Comparison of ENCODE assay signal across 7 cellular contexts in genomic region chr22:41563051-41563711, GRCh38. TPM values are rescaled to one million over a fixed set of nuclear protein-coding genes. Genes with fewer than 3 reads are reported as not detected.
DNase-seq lines count a peak whose midpoint lies in the region; TF ChIP-seq lines count a peak whose summit lies in the region.
"Had no signal": no experiment of that assay in that cellular context is flagged by ENCODE, and none has a peak within 500 bp of the region (broad histone marks: within the 10 kb centered on the region; RNA-seq: fewer than 3 reads in every experiment).

No MANE protein-coding gene starts in this region.

- H3K27me3 Mint-ChIP-seq in glutamatergic neuron (ENCODE audit: unreplicated experiment): peaks cover 5% of the 10 kb centered on the region

- peaks cover 4% of the 10 kb centered on the region for H3K9me3 Mint-ChIP-seq in glutamatergic neuron (ENCODE audit: unreplicated experiment)

- H3K27me3 ChIP-seq in NT2/D1 (ENCODE audit: insufficient read depth, insufficient read length): no peaks in the 10 kb centered on the region

- H3K36me3 ChIP-seq in NT2/D1 (ENCODE audit: insufficient read depth, insufficient read length, low read length): no peaks in the 10 kb centered on the region

- H3K9me3 ChIP-seq in NT2/D1 (ENCODE audit: insufficient read depth, low read length): no peaks in the 10 kb centered on the region

- CTCF ChIA-PET in HEK293T (lab: Yijun Ruan, JAX): interaction anchor here (0.9 to 1.2 kb wide), 3 partner anchors 14 to 34 kb away, joined by 3 to 5 read pairs (median 3); no protein-coding TSS in a partner anchor

- DNase-seq in A172 (ENCODE audit: low spot score) (peak; percentile 91), NT2/D1 (ENCODE audit: low read depth, low spot score) (no peak), glutamatergic neuron (peak; percentile 37), HEK293T (ENCODE audit: extremely low spot score) (no peak), SKM-1 treated with dmso at 0.1 percent for 144 hours (lab: John Stamatoyannopoulos, UW; ENCODE audit: unreplicated experiment) (no peak), NCI-H1092 treated with DMSO at 0.1 percent for 48 hours (lab: John Stamatoyannopoulos, UW) (no peak)
- DNase-seq: NCI-H526 had no signal

- no peaks in the 10 kb centered on the region for H3K36me3 Mint-ChIP-seq in glutamatergic neuron (ENCODE audit: unreplicated experiment)

- peak overlapping the region; percentile 81 for H3K4me3 Mint-ChIP-seq in glutamatergic neuron (ENCODE audit: unreplicated experiment)

- POLR2A ChIA-PET in HEK293T (lab: Yijun Ruan, JAX): interaction anchor here (0.8 to 1.6 kb wide), 6 partner anchors 10 to 104 kb away, joined by 3 to 10 read pairs (median 4); partner anchors contain the start of genes DESI1, PMM1 and XRCC6

- H3K4me1 ChIP-seq in NT2/D1 (ENCODE audit: insufficient read depth, insufficient read length): peaks cover 18% of the 10 kb centered on the region

- H3K9ac ChIP-seq in NT2/D1 (ENCODE audit: insufficient read length, low read depth): peak overlapping the region; percentile 65

- TF ChIP-seq CTCF in glutamatergic neuron (IDR thresholded peaks at IDR 0.05; ENCODE audit: partially characterized antibody, unreplicated experiment): no peak

- peaks cover 27% of the 10 kb centered on the region for H3K4me1 Mint-ChIP-seq in glutamatergic neuron (ENCODE audit: low read depth, unreplicated experiment)

- H3K4me3 ChIP-seq in NT2/D1 (ENCODE audit: insufficient read length, low read depth): no peak overlapping the region

- H3K27ac Mint-ChIP-seq in glutamatergic neuron (ENCODE audit: unreplicated experiment): peak overlapping the region; percentile 59

TF ChIP-seq in HEK293T, 16 proteins besides CTCF, POLR2A, EP300 and RAD21:
- TF ChIP-seq FOXK2 (IDR thresholded peaks at IDR 0.05) (no peak), ELF4 (IDR thresholded peaks at IDR 0.05) (no peak), TARDBP (IDR thresholded peaks at IDR 0.05) (no peak), SP1 (IDR thresholded peaks at IDR 0.05) (no peak), LEF1 (IDR thresholded peaks at IDR 0.05; ENCODE audit: borderline replicate concordance) (no peak), CTBP1 (IDR thresholded peaks at IDR 0.05; ENCODE audit: borderline replicate concordance) (no peak), ZNF384 (IDR thresholded peaks at IDR 0.05) (no peak), FOXA1 (IDR thresholded peaks at IDR 0.05) (no peak)
TF ChIP-seq in HEK293T: peak in this region for 0.

RNA-seq across cellular contexts. Expression of gene CSDC2, which starts 2.4 kb away (rescaled TPM):
- total RNA-seq in A172 (2014; rRNA removed; shearing (Covaris generic)): 2.8 and 3.5 TPM in 2 replicates
- total RNA-seq in glutamatergic neuron (ENCODE audit: unreplicated experiment): 4.7 TPM

RNA-seq across cellular contexts. Expression of gene POLR3H, which starts 18.9 kb away (rescaled TPM):
- 11.8 and 27.8 TPM in 2 replicates for total RNA-seq in A172 (2014; rRNA removed; shearing (Covaris generic))
- 24.6 TPM for total RNA-seq in glutamatergic neuron (ENCODE audit: unreplicated experiment)

RNA-seq across cellular contexts. Expression of gene PMM1, which starts 26.5 kb away (rescaled TPM):
- 6.9 and 8.9 TPM in 2 replicates for total RNA-seq in A172 (2014; rRNA removed; shearing (Covaris generic))
- total RNA-seq in glutamatergic neuron (ENCODE audit: unreplicated experiment): 35.0 TPM

RNA-seq across cellular contexts. Expression of gene DESI1, which starts 57.7 kb away (rescaled TPM):
- total RNA-seq in A172 (2014; rRNA removed; shearing (Covaris generic)): 15.2 and 15.8 TPM in 2 replicates
- 34.5 TPM for total RNA-seq in glutamatergic neuron (ENCODE audit: unreplicated experiment)

RNA-seq across cellular contexts. Expression of gene XRCC6, which starts 57.9 kb away (rescaled TPM):
- total RNA-seq in A172 (2014; rRNA removed; shearing (Covaris generic)): 382 and 394 TPM in 2 replicates
- total RNA-seq in glutamatergic neuron (ENCODE audit: unreplicated experiment): 155 TPM

Comparison
In these comparisons a context has a peak if more than half of its experiments do, and no peak if none do; other contexts are left out.
1. DNase-seq: peak in A172 (single experiment) and glutamatergic neuron (single experiment); none in NT2/D1 (single experiment), HEK293T (single experiment), SKM-1 treated with dmso at 0.1 percent for 144 hours (single experiment) and NCI-H1092 treated with DMSO at 0.1 percent for 48 hours (single experiment).